In the genomic region with DNA sequence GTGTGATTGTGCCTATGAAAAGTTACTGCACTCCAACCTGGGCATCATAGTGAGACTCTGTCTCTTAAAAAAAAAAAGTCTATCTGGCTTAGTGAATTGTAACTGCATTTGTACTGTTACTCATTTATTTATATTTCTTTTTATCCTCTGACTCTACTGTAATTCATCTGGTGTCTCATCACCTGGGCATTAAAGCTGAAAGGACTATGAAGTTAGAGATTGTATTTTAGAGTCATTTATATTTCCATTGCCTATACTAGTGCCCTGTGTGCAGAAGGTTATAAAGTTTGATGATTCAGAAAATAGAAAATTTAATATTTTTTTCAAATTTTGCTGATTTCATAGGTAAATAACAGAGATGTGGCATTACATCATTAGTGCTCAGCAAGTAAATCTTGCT, we compare ENCODE assay signal across 24 cellular contexts. TPM values are rescaled to one million over a fixed set of nuclear protein-coding genes. Genes with fewer than 3 reads are reported as not detected.
DNase-seq lines count a peak whose midpoint lies in the region; ATAC-seq and TF ChIP-seq lines count a peak whose summit lies in the region.
"Had no signal": no experiment of that assay in that cellular context is flagged by ENCODE, and none has a peak within 500 bp of the region (broad histone marks: within the 10 kb centered on the region; RNA-seq: fewer than 3 reads in every experiment).

No MANE protein-coding gene starts in this region.

- H3K4me3 ChIP-seq in upper lobe of left lung, result no peak overlapping the region

- no peaks in the 10 kb centered on the region for H3K9me3 Mint-ChIP-seq in activated CD4-positive, alpha-beta T cell treated with anti-CD3 and anti-CD28 coated beads, Interleukin-2, amount 10 ng/mL, durations not matched to agents 24 days and 14 days
- H3K9me3 Mint-ChIP-seq in activated naive CD4-positive, alpha-beta T cell treated with anti-CD3 and anti-CD28 coated beads, Interleukin-2, amount 50 U/mL, for 24 hours, result no peaks in the 10 kb centered on the region
- peaks cover 18% of the 10 kb centered on the region for H3K9me3 Mint-ChIP-seq in activated T-helper 2 cell treated with anti-CD3 and anti-CD28 coated beads, Interferon-gamma antibody, Interleukin-2, Interleukin-4, amounts not matched to agents 10 μg/mL and 5 μg/mL and 100 μg/mL, durations not matched to agents 14 hours and 24 hours and 36 hours
- no peaks in the 10 kb centered on the region for H3K9me3 Mint-ChIP-seq in HFFc6

- no peak overlapping the region for H3K27ac ChIP-seq in upper lobe of left lung
- H3K27ac ChIP-seq: HL-60, KMS-11 had no signal

- H3K9me3 ChIP-seq in upper lobe of left lung, result no peaks in the 10 kb centered on the region
- H3K9me3 ChIP-seq: BE2C had no signal

- peak overlapping the region; percentile 78 for H3K27ac Mint-ChIP-seq in activated CD4-positive, alpha-beta T cell treated with anti-CD3 and anti-CD28 coated beads, Interleukin-2, amount 10 ng/mL, durations not matched to agents 24 days and 14 days
- H3K27ac Mint-ChIP-seq in activated naive CD4-positive, alpha-beta T cell treated with anti-CD3 and anti-CD28 coated beads, Interleukin-2, amount 50 U/mL, for 24 hours, result peak overlapping the region; percentile 62
- H3K27ac Mint-ChIP-seq in activated T-helper 2 cell treated with anti-CD3 and anti-CD28 coated beads, Interferon-gamma antibody, Interleukin-2, Interleukin-4, amounts not matched to agents 10 μg/mL and 5 μg/mL and 100 μg/mL, durations not matched to agents 14 hours and 24 hours and 36 hours, result peak overlapping the region; percentile 71
- H3K27ac Mint-ChIP-seq in HFFc6, result no peak overlapping the region
- H3K27ac Mint-ChIP-seq: CD14-positive monocyte, IgD-negative memory B cell had no signal

- H3K36me3 ChIP-seq in upper lobe of left lung, result no peaks in the 10 kb centered on the region
- H3K36me3 ChIP-seq: BE2C had no signal

- peaks cover 41% of the 10 kb centered on the region for H3K4me1 Mint-ChIP-seq in activated CD4-positive, alpha-beta T cell treated with anti-CD3 and anti-CD28 coated beads, Interleukin-2, amount 10 ng/mL, durations not matched to agents 24 days and 14 days
- peaks cover 53% of the 10 kb centered on the region for H3K4me1 Mint-ChIP-seq in activated naive CD4-positive, alpha-beta T cell treated with anti-CD3 and anti-CD28 coated beads, Interleukin-2, amount 50 U/mL, for 24 hours
- peaks cover 34% of the 10 kb centered on the region for H3K4me1 Mint-ChIP-seq in activated T-helper 2 cell treated with anti-CD3 and anti-CD28 coated beads, Interferon-gamma antibody, Interleukin-2, Interleukin-4, amounts not matched to agents 10 μg/mL and 5 μg/mL and 100 μg/mL, durations not matched to agents 14 hours and 24 hours and 36 hours (ENCODE audit: low read depth)
- H3K4me1 Mint-ChIP-seq in HFFc6 (ENCODE audit: low read depth), result no peaks in the 10 kb centered on the region
- H3K4me1 Mint-ChIP-seq: CD14-positive monocyte had no signal

- peaks cover 59% of the 10 kb centered on the region for H3K36me3 Mint-ChIP-seq in activated CD4-positive, alpha-beta T cell treated with anti-CD3 and anti-CD28 coated beads, Interleukin-2, amount 10 ng/mL, durations not matched to agents 24 days and 14 days (ENCODE audit: low read depth)
- peaks cover 27% of the 10 kb centered on the region for H3K36me3 Mint-ChIP-seq in activated naive CD4-positive, alpha-beta T cell treated with anti-CD3 and anti-CD28 coated beads, Interleukin-2, amount 50 U/mL, for 24 hours
- H3K36me3 Mint-ChIP-seq in activated T-helper 2 cell treated with anti-CD3 and anti-CD28 coated beads, Interferon-gamma antibody, Interleukin-2, Interleukin-4, amounts not matched to agents 10 μg/mL and 5 μg/mL and 100 μg/mL, durations not matched to agents 14 hours and 24 hours and 36 hours (ENCODE audit: low read depth), result peaks cover 73% of the 10 kb centered on the region
- H3K36me3 Mint-ChIP-seq in HFFc6 (ENCODE audit: low read depth), result no peaks in the 10 kb centered on the region
- H3K36me3 Mint-ChIP-seq: CD14-positive monocyte had no signal

- no peak for ATAC-seq in upper lobe of left lung (ENCODE audit: low FRiP score in 2 of 2)
- ATAC-seq: HCT116 had no signal

- no peak overlapping the region for H3K4me3 Mint-ChIP-seq in activated CD4-positive, alpha-beta T cell treated with anti-CD3 and anti-CD28 coated beads, Interleukin-2, amount 10 ng/mL, durations not matched to agents 24 days and 14 days
- peak overlapping the region; percentile 13 for H3K4me3 Mint-ChIP-seq in activated naive CD4-positive, alpha-beta T cell treated with anti-CD3 and anti-CD28 coated beads, Interleukin-2, amount 50 U/mL, for 24 hours
- H3K4me3 Mint-ChIP-seq in activated T-helper 2 cell treated with anti-CD3 and anti-CD28 coated beads, Interferon-gamma antibody, Interleukin-2, Interleukin-4, amounts not matched to agents 10 μg/mL and 5 μg/mL and 100 μg/mL, durations not matched to agents 14 hours and 24 hours and 36 hours (ENCODE audit: low read depth), result no peak overlapping the region
- H3K4me3 Mint-ChIP-seq in HFFc6, result no peak overlapping the region
- H3K4me3 Mint-ChIP-seq: CD14-positive monocyte, IgD-negative memory B cell had no signal

- intact Hi-C loops in activated CD4-positive, alpha-beta T cell treated with anti-CD3 and anti-CD28 coated beads, Interleukin-2, amount 10 ng/mL, durations not matched to agents 24 days and 14 days (cut with micrococcal nuclease), result no loop called here
- intact Hi-C loops in activated T-helper 2 cell treated with anti-CD3 and anti-CD28 coated beads, Interferon-gamma antibody, Interleukin-2, Interleukin-4, amounts not matched to agents 10 μg/mL and 5 μg/mL and 100 μg/mL, durations not matched to agents 14 hours and 24 hours and 36 hours (cut with micrococcal nuclease), result loop anchor here (5.0 kb wide), 1 partner anchor 33 kb away; no protein-coding TSS in a partner anchor

- TF ChIP-seq POLR2A in upper lobe of left lung (IDR thresholded peaks at IDR 0.05), result no peak

- no peak for TF ChIP-seq CTCF in HFFc6 (IDR thresholded peaks at IDR 0.05)
- TF ChIP-seq CTCF in upper lobe of left lung (IDR thresholded peaks at IDR 0.05), result no peak

- H3K27me3 ChIP-seq in upper lobe of left lung, result no peaks in the 10 kb centered on the region
- H3K27me3 ChIP-seq: BE2C had no signal

- no peak for DNase-seq in activated CD4-positive, alpha-beta T cell treated with anti-CD3 and anti-CD28 coated beads, Interleukin-2, amount 10 ng/mL, durations not matched to agents 24 days and 14 days
- DNase-seq in activated CD4-positive, alpha-beta T cell treated with anti-CD3 and anti-CD28 coated beads for 48 hours, result no peak
- no peak for DNase-seq in activated naive CD4-positive, alpha-beta T cell treated with anti-CD3 and anti-CD28 coated beads, Interleukin-2, amount 50 U/mL, for 16 hours
- DNase-seq in activated T-helper 2 cell treated with anti-CD3 and anti-CD28 coated beads, Interferon-gamma antibody, Interleukin-2, Interleukin-4, amounts not matched to agents 10 μg/mL and 5 μg/mL and 100 μg/mL, durations not matched to agents 14 hours and 24 hours and 36 hours (ENCODE audit: low spot score), result no peak
- DNase-seq in HFFc6 (no peak), NCI-H1436 treated with DMSO at 0.1 percent for 48 hours (lab: John Stamatoyannopoulos, UW) (no peak), upper lobe of left lung (no peak)
- DNase-seq: 8988T, ACHN, BE2C, DMS153, DND-41, NCI-H1092, NCI-H1436, NCI-H2029, NCI-H446, NCI-H524 treated with DMSO at 0.1 percent for 48 hours, NCI-H774 had no signal

- no peaks in the 10 kb centered on the region for H3K4me1 ChIP-seq in upper lobe of left lung
- H3K4me1 ChIP-seq: BE2C had no signal

- H3K27me3 Mint-ChIP-seq in activated CD4-positive, alpha-beta T cell treated with anti-CD3 and anti-CD28 coated beads, Interleukin-2, amount 10 ng/mL, durations not matched to agents 24 days and 14 days, result no peaks in the 10 kb centered on the region
- H3K27me3 Mint-ChIP-seq in activated naive CD4-positive, alpha-beta T cell treated with anti-CD3 and anti-CD28 coated beads, Interleukin-2, amount 50 U/mL, for 24 hours, result no peaks in the 10 kb centered on the region
- no peaks in the 10 kb centered on the region for H3K27me3 Mint-ChIP-seq in activated T-helper 2 cell treated with anti-CD3 and anti-CD28 coated beads, Interferon-gamma antibody, Interleukin-2, Interleukin-4, amounts not matched to agents 10 μg/mL and 5 μg/mL and 100 μg/mL, durations not matched to agents 14 hours and 24 hours and 36 hours (ENCODE audit: low read depth)
- peaks cover 25% of the 10 kb centered on the region for H3K27me3 Mint-ChIP-seq in HFFc6 (ENCODE audit: insufficient read depth)
- H3K27me3 Mint-ChIP-seq: IgD-negative memory B cell had no signal

- TF ChIP-seq EP300 in upper lobe of left lung (IDR thresholded peaks at IDR 0.05), result no peak

RNA-seq across cellular contexts. Expression of a gene that starts 30.2 kb away (rescaled TPM):
- 148 and 154 TPM in 2 replicates for total RNA-seq in activated CD4-positive, alpha-beta T cell treated with anti-CD3 and anti-CD28 coated beads, Interleukin-2, amount 10 ng/mL, durations not matched to agents 24 days and 14 days
- 127 and 130 TPM in 2 replicates for total RNA-seq in activated T-helper 2 cell treated with anti-CD3 and anti-CD28 coated beads, Interferon-gamma antibody, Interleukin-2, Interleukin-4, amounts not matched to agents 10 μg/mL and 5 μg/mL and 100 μg/mL, durations not matched to agents 14 hours and 24 hours and 36 hours
- under 1 TPM in 1 of 6 experiments, not detected in 5; 0.05 TPM for total RNA-seq in HFFc6 (2021; fragmentation: NEBNext Ultra II Directional; extraction: Animal tissue kit (Norgen Biotek cat#: 25700))
- 10 to 100 TPM; 10.5 to 21.0 (median 15.9) TPM for total RNA-seq in upper lobe of left lung

Comparison
In these comparisons a context has a peak if more than half of its experiments do, and no peak if none do; other contexts are left out.
1. RNA of a gene that starts 30.2 kb away (total RNA-seq): 148 to 154 TPM in activated CD4-positive, alpha-beta T cell treated with anti-CD3 and anti-CD28 coated beads, Interleukin-2, amount 10 ng/mL, durations not matched to agents 24 days and 14 days, 127 to 130 TPM in activated T-helper 2 cell treated with anti-CD3 and anti-CD28 coated beads, Interferon-gamma antibody, Interleukin-2, Interleukin-4, amounts not matched to agents 10 μg/mL and 5 μg/mL and 100 μg/mL, durations not matched to agents 14 hours and 24 hours and 36 hours and 10.5 to 21.0 TPM in upper lobe of left lung; 0.05 TPM in HFFc6; every median in the first group is over 10 times any median in the second.